Comparison of ENCODE assay signal across 1 cellular context in the genomic region with DNA sequence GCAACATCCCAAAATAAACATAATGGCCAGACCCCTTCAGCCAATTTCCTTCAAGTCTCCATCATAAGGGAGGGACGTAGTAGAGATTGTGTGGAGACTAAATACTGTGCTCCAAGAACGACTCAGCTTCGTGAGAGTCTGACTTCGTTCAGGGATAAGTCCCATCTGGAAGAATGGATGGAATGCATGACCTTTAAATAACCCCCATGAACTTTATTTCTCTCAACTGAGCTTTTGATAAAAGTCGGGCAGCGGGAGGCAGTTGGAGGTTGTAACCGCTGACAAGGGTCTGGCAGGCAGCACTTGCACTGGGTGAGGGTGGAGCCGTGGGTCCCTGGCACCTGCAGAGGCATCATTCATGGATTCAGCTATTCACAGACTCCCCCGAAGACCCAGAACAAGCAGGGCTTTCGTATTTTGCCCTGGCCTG.
TF ChIP-seq lines count a peak whose summit lies in the region.

No MANE protein-coding gene starts in this region.

TF ChIP-seq in GM23338, 12 proteins besides CTCF, POLR2A, EP300 and RAD21 (continued from another document):
- TF ChIP-seq REST (IDR thresholded peaks at IDR 0.05; ENCODE audit: unreplicated experiment): no peak
TF ChIP-seq in GM23338: peak in this region for 0.
